1 cellular context compared by ENCODE assay signal in genomic region chr15:94293411-94294402, GRCh38.
TF ChIP-seq lines count a peak whose summit lies in the region.

No MANE protein-coding gene starts in this region.

TF ChIP-seq in IMR-90, 13 proteins besides CTCF, POLR2A, EP300 and RAD21 (continued from another document):
- TF ChIP-seq BHLHE40 (IDR thresholded peaks at IDR 0.05; ENCODE audit: low read depth, low read length) (no peak), CHD1 (IDR thresholded peaks at IDR 0.05; ENCODE audit: low read depth, low read length) (no peak)
